ENCODE assay signal across 24 cellular contexts in genomic region chr12:53930591-53931255, GRCh38. TPM values are rescaled to one million over a fixed set of nuclear protein-coding genes. Genes with fewer than 3 reads are reported as not detected.
"Had no signal": no experiment of that assay in that cellular context is flagged by ENCODE, and none has a peak within 500 bp of the region (broad histone marks: within the 10 kb centered on the region; RNA-seq: fewer than 3 reads in every experiment).

No MANE protein-coding gene starts in this region.

- FAIRE-seq: astrocyte, colon, keratinocyte, TTC549 had no signal

- H3K4me3 Mint-ChIP-seq: activated naive CD8-positive, alpha-beta T cell treated with anti-CD3 and anti-CD28 coated beads for 36 hours; activated T-helper 17 cell treated with anti-CD3 and anti-CD28 coated beads, Interleukin-2, amount 50 U/mL, for 72 hours; central memory CD8-positive, alpha-beta T cell; memory B cell; nephron progenitor cell; T-cell had no signal

- H3K4me3 ChIP-seq: dorsolateral prefrontal cortex, heart left ventricle, upper lobe of right lung had no signal

- H3K4me1 ChIP-seq: upper lobe of right lung had no signal

- DNase-seq: activated CD4-positive, alpha-beta T cell treated with anti-CD3 and anti-CD28 coated beads for 1 hour; activated CD4-positive, alpha-beta T cell treated with anti-CD3 and anti-CD28 coated beads, Interleukin-2, amount 50 U/mL, for 1 hour; activated naive CD8-positive, alpha-beta T cell treated with anti-CD3 and anti-CD28 coated beads for 36 hours; activated T-cell treated with anti-CD3 and anti-CD28 coated beads, Interleukin-2, amount 50 U/mL, for 1 hour; dorsolateral prefrontal cortex; heart left ventricle; left colon; nephron progenitor cell; nucleus accumbens; stimulated activated CD4-positive, alpha-beta T cell treated with anti-CD3 and anti-CD28 coated beads, Interleukin-2, amount 100 ng/mL, for 48 hours; stimulated activated CD8-positive, alpha-beta memory T cell treated with anti-CD3 and anti-CD28 coated beads, Interleukin-4, amount 100 ng/mL, for 48 hours; stimulated activated naive CD4-positive, alpha-beta T cell; T-cell; upper lobe of right lung; WERI-Rb-1 had no signal

- H3K36me3 Mint-ChIP-seq: activated naive CD8-positive, alpha-beta T cell treated with anti-CD3 and anti-CD28 coated beads for 36 hours; memory B cell; T-cell had no signal

- H3K4me1 Mint-ChIP-seq: activated T-helper 17 cell treated with anti-CD3 and anti-CD28 coated beads, Interleukin-2, amount 50 U/mL, for 72 hours; memory B cell had no signal

- H3K9me3 Mint-ChIP-seq: activated T-helper 17 cell treated with anti-CD3 and anti-CD28 coated beads, Interleukin-2, amount 50 U/mL, for 72 hours; central memory CD8-positive, alpha-beta T cell; memory B cell had no signal

- H3K27ac ChIP-seq: dorsolateral prefrontal cortex, heart left ventricle, upper lobe of right lung, WERI-Rb-1 had no signal

- H3K27ac Mint-ChIP-seq: activated naive CD8-positive, alpha-beta T cell treated with anti-CD3 and anti-CD28 coated beads for 36 hours; activated T-helper 17 cell treated with anti-CD3 and anti-CD28 coated beads, Interleukin-2, amount 50 U/mL, for 72 hours; memory B cell; nephron progenitor cell; T-cell had no signal

- H3K9me3 ChIP-seq: heart left ventricle, upper lobe of right lung had no signal

- H3K36me3 ChIP-seq: heart left ventricle, upper lobe of right lung, WERI-Rb-1 had no signal

RNA-seq across cellular contexts. Expression of gene HOXC13, which starts 7.9 kb away (rescaled TPM):
- total RNA-seq: activated naive CD8-positive, alpha-beta T cell treated with anti-CD3 and anti-CD28 coated beads for 36 hours; activated T-helper 17 cell treated with anti-CD3 and anti-CD28 coated beads, Interleukin-2, amount 50 U/mL, for 72 hours; astrocyte; dorsolateral prefrontal cortex; epithelial cell of proximal tubule; fibroblast of villous mesenchyme; heart left ventricle; left colon; upper lobe of right lung had no signal
- polyA plus RNA-seq: heart left ventricle had no signal

RNA-seq across cellular contexts. Expression of gene HOXC12, which starts 24.0 kb away (rescaled TPM):
- total RNA-seq: activated naive CD8-positive, alpha-beta T cell treated with anti-CD3 and anti-CD28 coated beads for 36 hours; activated T-helper 17 cell treated with anti-CD3 and anti-CD28 coated beads, Interleukin-2, amount 50 U/mL, for 72 hours; astrocyte; dorsolateral prefrontal cortex; epithelial cell of proximal tubule; heart left ventricle; left colon; T-cell; upper lobe of right lung had no signal
- polyA plus RNA-seq: heart left ventricle had no signal

RNA-seq across cellular contexts. Expression of gene HOXC11, which starts 42.2 kb away (rescaled TPM):
- total RNA-seq: activated naive CD8-positive, alpha-beta T cell treated with anti-CD3 and anti-CD28 coated beads for 36 hours; activated T-helper 17 cell treated with anti-CD3 and anti-CD28 coated beads, Interleukin-2, amount 50 U/mL, for 72 hours; astrocyte; dorsolateral prefrontal cortex; heart left ventricle; left colon; T-cell; upper lobe of right lung had no signal
- polyA plus RNA-seq: heart left ventricle had no signal

RNA-seq across cellular contexts. Expression of gene HOTAIR, which starts 44.0 kb away (rescaled TPM):
- total RNA-seq: activated naive CD8-positive, alpha-beta T cell treated with anti-CD3 and anti-CD28 coated beads for 36 hours; activated T-helper 17 cell treated with anti-CD3 and anti-CD28 coated beads, Interleukin-2, amount 50 U/mL, for 72 hours; astrocyte; dorsolateral prefrontal cortex; epithelial cell of proximal tubule; heart left ventricle; left colon; T-cell; upper lobe of right lung had no signal
- polyA plus RNA-seq: heart left ventricle had no signal

RNA-seq across cellular contexts. Expression of gene HOXC10, which starts 54.2 kb away (rescaled TPM):
- total RNA-seq: activated naive CD8-positive, alpha-beta T cell treated with anti-CD3 and anti-CD28 coated beads for 36 hours; activated T-helper 17 cell treated with anti-CD3 and anti-CD28 coated beads, Interleukin-2, amount 50 U/mL, for 72 hours; astrocyte; heart left ventricle; left colon; upper lobe of right lung had no signal
- polyA plus RNA-seq: heart left ventricle had no signal
